Comparison of ENCODE assay signal across 11 cellular contexts in the genomic region with DNA sequence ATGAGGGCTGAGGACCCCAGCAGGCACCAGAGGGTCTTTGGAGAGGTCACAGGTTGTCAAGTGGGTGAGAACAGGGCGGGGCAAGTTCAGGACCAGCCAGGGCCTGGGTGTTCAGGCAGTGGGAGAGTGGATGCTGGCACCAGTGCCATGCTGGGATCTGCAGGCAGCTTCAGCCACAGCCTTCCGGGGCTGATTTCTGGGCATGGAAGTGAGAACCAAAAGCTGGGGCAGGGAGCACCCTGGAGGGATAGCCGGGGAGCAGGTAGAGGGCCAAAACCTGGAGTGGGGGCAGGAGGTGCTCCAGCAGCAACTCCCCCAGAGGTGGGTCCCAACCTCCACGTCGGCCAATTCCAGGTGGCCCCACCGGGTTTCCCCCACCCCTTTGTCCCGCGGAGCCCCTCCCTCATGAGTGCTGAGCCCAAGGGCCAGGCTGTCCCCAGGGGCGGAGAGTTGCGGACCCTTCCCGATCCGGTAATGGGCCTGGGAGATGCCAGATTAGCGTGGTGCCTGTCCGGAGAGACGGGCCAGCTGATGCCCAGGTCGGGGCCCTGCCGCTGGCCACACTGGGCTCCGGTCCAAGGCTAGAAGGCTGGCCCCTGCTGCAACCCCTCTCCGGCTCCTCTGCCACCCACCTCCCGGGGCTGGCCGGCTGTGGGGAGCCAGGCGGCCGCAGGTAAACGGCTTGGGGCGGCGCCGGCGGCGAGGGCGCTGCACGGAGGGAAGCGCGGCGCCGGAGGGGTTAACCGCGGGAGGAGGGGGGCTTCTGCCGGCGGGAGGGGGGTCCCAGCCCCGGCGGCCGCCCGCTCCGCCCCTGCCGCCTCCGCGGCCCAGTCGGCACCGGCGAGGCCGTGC. TPM values are rescaled to one million over a fixed set of nuclear protein-coding genes. Genes with fewer than 3 reads are reported as not detected.
DNase-seq lines count a peak whose midpoint lies in the region; ATAC-seq, FAIRE-seq and TF ChIP-seq lines count a peak whose summit lies in the region.
"Had no signal": no experiment of that assay in that cellular context is flagged by ENCODE, and none has a peak within 500 bp of the region (broad histone marks: within the 10 kb centered on the region; RNA-seq: fewer than 3 reads in every experiment).

TSS of gene KCNK4 (plus strand) at position 409 of the 852 bp plus-strand sequence. CDS start 1,717 bp downstream, outside the sequence.

- H3K36me3 ChIP-seq in K562 (ENCODE audit: control insufficient read depth, insufficient read depth, low read length) = no peaks in the 10 kb centered on the region
- no peaks in the 10 kb centered on the region for H3K36me3 ChIP-seq in lower lobe of right lung
- peaks cover 6% of the 10 kb centered on the region for H3K36me3 ChIP-seq in suprapubic skin

- peaks cover 21% of the 10 kb centered on the region for H3K4me1 Mint-ChIP-seq in activated CD4-positive, alpha-beta T cell treated with anti-CD3 and anti-CD28 coated beads, Interleukin-2, amount 10 ng/mL, durations not matched to agents 7 days and 5 days

- H3K27ac Mint-ChIP-seq in activated CD4-positive, alpha-beta T cell treated with anti-CD3 and anti-CD28 coated beads, Interleukin-2, amount 10 ng/mL, durations not matched to agents 7 days and 5 days = no peak within 1 kb of the TSS

- no peak for TF ChIP-seq EP300 in K562 (IDR thresholded peaks at IDR 0.05; ENCODE audit: low read length)
- no peak for TF ChIP-seq EP300 in suprapubic skin (IDR thresholded peaks at IDR 0.05)

- no peak within 1 kb of the TSS for H3K4me2 ChIP-seq in K562 (ENCODE audit: insufficient read depth, low read length)

- CTCF ChIA-PET in activated CD4-positive, alpha-beta T cell treated with anti-CD3 and anti-CD28 coated beads, Interleukin-2, amount 10 ng/mL, durations not matched to agents 7 days and 5 days (lab: Charles Lee) = interaction anchor here (1.5 to 5.1 kb wide), 2 partner anchors 12 to 85 kb away, joined by 5 to 50 read pairs; partner anchors contain the start of genes ESRRA and FERMT3
- CTCF ChIA-PET in K562 (lab: Yijun Ruan, JAX; ENCODE audit: low intra/inter-chr PET ratio) = no interaction called here

- DNase-seq in activated CD4-positive, alpha-beta T cell treated with anti-CD3 and anti-CD28 coated beads, Interleukin-2, amount 10 ng/mL, durations not matched to agents 7 days and 5 days = no peak
- no peak for DNase-seq in activated CD4-positive, alpha-beta T cell treated with anti-CD3 and anti-CD28 coated beads, Interleukin-2, amount 50 U/mL, for 48 hours
- DNase-seq in K562 (ENCODE audit: extremely low read depth in 1 of 4, low spot score in 3 of 4) = no peak
- DNase-seq in lower lobe of right lung = no peak
- no peak for DNase-seq in suprapubic skin (ENCODE audit: low spot score in 2 of 2)
- DNase-seq in GM12892 (ENCODE audit: insufficient read length) = no peak
- DNase-seq in SKM-1 (lab: John Stamatoyannopoulos, UW; ENCODE audit: unreplicated experiment) = no peak
- DNase-seq: SHP77 treated with DMSO at 0.1 percent for 48 hours; stimulated activated CD4-positive, alpha-beta T cell treated with anti-CD3 and anti-CD28 coated beads, Interleukin-2, amount 100 ng/mL, for 24 hours had no signal

- H3K4me1 ChIP-seq in K562 (replicated peaks in 1 of 2; ENCODE audit: control insufficient read depth in 2 of 2, insufficient read depth in 2 of 2, low read length in 2 of 2) = peaks cover 2 to 45% of the 10 kb centered on the region in 2 experiments; a peak in 3 of 5 replicates
- H3K4me1 ChIP-seq in lower lobe of right lung = peaks cover 22% of the 10 kb centered on the region
- H3K4me1 ChIP-seq in suprapubic skin = peaks cover 31% of the 10 kb centered on the region

- peak within 1 kb of the TSS; percentile 26 for H3K4me3 Mint-ChIP-seq in activated CD4-positive, alpha-beta T cell treated with anti-CD3 and anti-CD28 coated beads, Interleukin-2, amount 10 ng/mL, durations not matched to agents 7 days and 5 days

- TF ChIP-seq RAD21 in K562 (CRISPR knock-in tag; conservative IDR thresholded peaks at IDR 0.05 in 1 of 2, IDR thresholded peaks at IDR 0.05 in 1 of 2) = no peak

- peaks cover 48% of the 10 kb centered on the region for H3K27me3 Mint-ChIP-seq in activated CD4-positive, alpha-beta T cell treated with anti-CD3 and anti-CD28 coated beads, Interleukin-2, amount 10 ng/mL, durations not matched to agents 7 days and 5 days

- H2AFZ ChIP-seq in K562 (ENCODE audit: low read depth, low read length) = no peak within 1 kb of the TSS

- H3K9ac ChIP-seq in K562 (ENCODE audit: insufficient read depth in 1 of 2, low read depth in 2 of 2, low read length in 2 of 2) = peak within 1 kb of the TSS in 1 of 2 experiments; percentile 29; a peak in 1 of 4 replicates

- H3K9me3 ChIP-seq in K562 (replicated peaks; ENCODE audit: control insufficient read depth, insufficient read depth, low read depth, low read length) = no peaks in the 10 kb centered on the region
- no peaks in the 10 kb centered on the region for H3K9me3 ChIP-seq in lower lobe of right lung
- H3K9me3 ChIP-seq in suprapubic skin = no peaks in the 10 kb centered on the region

- intact Hi-C loops in K562 (cut with micrococcal nuclease) (no loop called here), lower lobe of right lung (cut with DNase I) (no loop called here)

- H3K9me3 Mint-ChIP-seq in activated CD4-positive, alpha-beta T cell treated with anti-CD3 and anti-CD28 coated beads, Interleukin-2, amount 10 ng/mL, durations not matched to agents 7 days and 5 days = no peaks in the 10 kb centered on the region

- no peak within 1 kb of the TSS for H3K4me3 ChIP-seq in K562
- peak within 1 kb of the TSS; percentile 44 for H3K4me3 ChIP-seq in lower lobe of right lung
- H3K4me3 ChIP-seq in suprapubic skin = peak within 1 kb of the TSS; percentile 53

- H3K27ac ChIP-seq in K562 (ENCODE audit: extremely low read depth, low read depth, low read length) (no peak within 1 kb of the TSS), lower lobe of right lung (no peak within 1 kb of the TSS), suprapubic skin (no peak within 1 kb of the TSS)

- TF ChIP-seq POLR2A in K562 (conservative IDR thresholded peaks at IDR 0.05) (no peak), suprapubic skin (IDR thresholded peaks at IDR 0.05) (no peak), GM12892 (IDR thresholded peaks at IDR 0.05; ENCODE audit: low read depth, low read length) (no peak)

- no peaks in the 10 kb centered on the region for H4K20me1 ChIP-seq in K562 (replicated peaks; ENCODE audit: control insufficient read depth, insufficient read depth, low read length)

- no peaks in the 10 kb centered on the region for H3K9me1 ChIP-seq in K562 (ENCODE audit: control insufficient read depth, insufficient read depth, low read length)

- ATAC-seq in K562 (no peak), lower lobe of right lung (no peak), HG03196 (IDR thresholded peaks at IDR 0.05; ENCODE audit: unreplicated experiment) (no peak)

- H3K36me3 Mint-ChIP-seq in activated CD4-positive, alpha-beta T cell treated with anti-CD3 and anti-CD28 coated beads, Interleukin-2, amount 10 ng/mL, durations not matched to agents 7 days and 5 days (ENCODE audit: low read depth) = peaks cover 4% of the 10 kb centered on the region

- peaks cover 26 to 42% of the 10 kb centered on the region in 2 experiments; a peak in 4 of 5 replicates for H3K27me3 ChIP-seq in K562 (ENCODE audit: control insufficient read depth in 2 of 2, insufficient read depth in 2 of 2, low read length in 2 of 2)
- peaks cover 59% of the 10 kb centered on the region for H3K27me3 ChIP-seq in lower lobe of right lung (ENCODE audit: low read depth)
- H3K27me3 ChIP-seq in suprapubic skin = peaks cover 27% of the 10 kb centered on the region

- no peaks in the 10 kb centered on the region for H3K79me2 ChIP-seq in K562 (ENCODE audit: control insufficient read depth, insufficient read depth, low read length)

- TF ChIP-seq CTCF in K562 (IDR thresholded peaks at IDR 0.05 in 2 of 3, conservative IDR thresholded peaks at IDR 0.05 in 1 of 3; ENCODE audit: insufficient read depth in 2 of 3, low read depth in 1 of 3, low read length in 3 of 3) (no peak), lower lobe of right lung (IDR thresholded peaks at IDR 0.05) (no peak), suprapubic skin (IDR thresholded peaks at IDR 0.05) (no peak)

- FAIRE-seq in K562 (lab: Jason Lieb, UNC) = no peak
- no peak for FAIRE-seq in GM12892 (lab: Jason Lieb, UNC)
- FAIRE-seq: GM18507 had no signal

- POLR2A ChIA-PET in activated CD4-positive, alpha-beta T cell treated with anti-CD3 and anti-CD28 coated beads, Interleukin-2, amount 10 ng/mL, durations not matched to agents 7 days and 5 days (lab: Charles Lee) = no interaction called here
- POLR2A ChIA-PET in K562 (lab: Yijun Ruan, JAX) = interaction anchor here (0.6 kb wide), 1 partner anchor 46 kb away, joined by 3 read pairs; no protein-coding TSS in a partner anchor

- 21% methylated on average over 16 of the region's 51 CpGs for WGBS in K562 (ENCODE audit: insufficient coverage, low coverage, missing lambda C conversion rate)
- 20% methylated on average over 7 of the region's 51 CpGs for WGBS in suprapubic skin

- BruUV-seq in K562 (replicated peaks; lab: Mats Ljungman, UMichigan) = no TSS peak

- in situ Hi-C loops in K562 (cut with MboI) = no loop called here

TF ChIP-seq in K562, 482 proteins besides CTCF, POLR2A, EP300 and RAD21 (continues in another document):
- peak; percentile 56; the same call in 1 of the 2 replicates for TF ChIP-seq POLR2G (IDR thresholded peaks at IDR 0.05; ENCODE audit: low read depth, low read length)

RNA-seq across cellular contexts. Expression of gene KCNK4, which starts in this region (rescaled TPM):
- not detected for total RNA-seq in activated CD4-positive, alpha-beta T cell treated with anti-CD3 and anti-CD28 coated beads, Interleukin-2, amount 10 ng/mL, durations not matched to agents 7 days and 5 days
- total RNA-seq in K562 (2011; cell fraction: chromatin; rRNA removed; ENCODE audit: low replicate concordance) = 0.37 and 0.74 TPM in 2 replicates
- 0.17 and 0.26 TPM in 2 replicates for total RNA-seq in K562 (2011; cell fraction: nucleolus; rRNA removed)
- 0.44 TPM in 1 of 2 replicates, not detected in the other for total RNA-seq in K562 (2011; cell fraction: nucleoplasm; rRNA removed)
- total RNA-seq in K562 (2014; rRNA removed) = not detected in 2 replicates
- total RNA-seq in K562 (2014; rRNA removed; fragmentation: Illumina TruSeq; extraction: Trizol) = not detected in 2 replicates
- total RNA-seq in K562 (2015; rRNA removed; fragmentation: Illumina TruSeq; extraction: Trizol) = not detected in 2 replicates
- not detected in 2 replicates for total RNA-seq in K562 (2021)
- not detected in 2 replicates for polyA plus RNA-seq in K562 (2011; rRNA removed)
- not detected in 2 replicates for polyA plus RNA-seq in K562 (2011; cell fraction: cytosol; rRNA removed)
- polyA plus RNA-seq in K562 (2011; cell fraction: nucleus; rRNA removed) = 0.13 and 0.14 TPM in 2 replicates
- polyA plus RNA-seq in K562 (2012) = 0.05 TPM in 1 of 2 replicates, not detected in the other
- polyA plus RNA-seq in K562 (2014; fragmentation: Illumina TruSeq; extraction: Trizol) = not detected in 2 replicates
- not detected for polyA plus RNA-seq in K562 (2014; fragmentation: Nextera tagmentation; extraction: Ambion mirVana)
- polyA plus RNA-seq in K562 (2014; rRNA removed) = not detected in 2 replicates
- polyA minus RNA-seq in K562 (2011; rRNA and poly(A)+ RNA removed) = not detected in 2 replicates
- polyA minus RNA-seq in K562 (2011; cell fraction: cytosol; rRNA and poly(A)+ RNA removed) = not detected in 2 replicates
- polyA minus RNA-seq in K562 (2011; cell fraction: nucleus; rRNA and poly(A)+ RNA removed) = not detected in 2 replicates
- not detected for total RNA-seq in lower lobe of right lung
- not detected for total RNA-seq in suprapubic skin
- polyA plus RNA-seq in GM12892 (2012; ENCODE audit: missing spikeins) = not detected
